9 cellular contexts compared by ENCODE assay signal in the genomic region with DNA sequence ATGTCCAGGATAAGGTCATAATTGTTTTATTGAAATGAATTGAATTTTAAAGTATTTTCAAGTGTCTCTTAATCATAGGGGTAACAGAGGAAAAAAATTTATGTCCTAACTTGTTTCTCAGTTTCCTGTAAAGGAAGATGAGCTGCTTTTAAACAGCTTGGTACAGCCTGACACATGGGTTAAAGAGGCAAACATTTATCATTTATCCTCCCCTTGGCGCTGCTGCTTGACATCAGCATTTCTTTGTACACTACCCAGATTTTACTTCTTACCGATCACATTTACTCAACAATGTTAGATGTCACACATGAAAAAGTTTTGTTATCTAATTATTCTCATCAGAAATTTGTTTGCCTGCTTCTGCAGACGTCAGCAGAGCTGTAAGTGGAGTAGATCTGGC.
"Had no signal": no experiment of that assay in that cellular context is flagged by ENCODE, and none has a peak within 500 bp of the region (broad histone marks: within the 10 kb centered on the region; RNA-seq: fewer than 3 reads in every experiment).

No MANE protein-coding gene starts in this region.

- H3K27ac Mint-ChIP-seq: GM23338 had no signal

- H3K9me3 Mint-ChIP-seq: GM23338, H9 had no signal

- DNase-seq: H9, HCEC 1CT, IMR-90, KG1 had no signal

- H3K4me3 Mint-ChIP-seq: GM23338, H9 had no signal

- H3K4me3 ChIP-seq: GM23338, K562 had no signal

- ATAC-seq: GM23338, K562 had no signal

- H3K27ac ChIP-seq: HL-60 had no signal

- H3K4me2 ChIP-seq: GM23338 had no signal

- H2AFZ ChIP-seq: GM23338 had no signal

- FAIRE-seq: H1, H54, K562 had no signal
